In genomic region chr11:46272816-46273427, GRCh38 we compare ENCODE assay signal across 8 cellular contexts. TPM values are rescaled to one million over a fixed set of nuclear protein-coding genes. Genes with fewer than 3 reads are reported as not detected.
DNase-seq lines count a peak whose midpoint lies in the region; ATAC-seq and TF ChIP-seq lines count a peak whose summit lies in the region.

No MANE protein-coding gene starts in this region.

- POLR2A ChIA-PET in IMR-90 (lab: Charles Lee; ENCODE audit: unreplicated experiment) = interaction anchor here (0.6 to 1.0 kb wide), 3 partner anchors 23 to 37 kb away, joined by 3 to 5 read pairs (median 4); no protein-coding TSS in a partner anchor

- peaks cover 5% of the 10 kb centered on the region for H3K4me1 Mint-ChIP-seq in activated T-helper 17 cell treated with anti-CD3 and anti-CD28 coated beads, Interleukin-2, amount 50 U/mL, for 72 hours

- TF ChIP-seq RAD21 in IMR-90 (IDR thresholded peaks at IDR 0.05; ENCODE audit: low read length) = no peak

- intact Hi-C loops in IMR-90 (cut with micrococcal nuclease) = no loop called here
- intact Hi-C loops in testis (cut with DNase I; ENCODE audit: low total_unique reads) = no loop called here

- H3K27me3 ChIP-seq in IMR-90 (ENCODE audit: control insufficient read depth, insufficient read depth, low read length) (no peaks in the 10 kb centered on the region), testis (no peaks in the 10 kb centered on the region)

- peaks cover 0 to 13% of the 10 kb centered on the region in 2 experiments; a peak in 2 of 4 replicates for H3K79me1 ChIP-seq in IMR-90 (ENCODE audit: low read depth in 1 of 2, low read length in 2 of 2)

- H3K36me3 ChIP-seq in IMR-90 (ENCODE audit: control insufficient read depth, insufficient read depth, low read length) (no peaks in the 10 kb centered on the region), testis (ENCODE audit: low read depth, missing control alignments) (no peaks in the 10 kb centered on the region)

- H4K91ac ChIP-seq in IMR-90 (ENCODE audit: insufficient read depth, low read depth, low read length) = peak overlapping the region; percentile 46

- H3K4me1 ChIP-seq in IMR-90 (ENCODE audit: control insufficient read depth, insufficient read depth, low read length) = peaks cover 24% of the 10 kb centered on the region
- peaks cover 19% of the 10 kb centered on the region for H3K4me1 ChIP-seq in testis

- peak overlapping the region; percentile 68 for H4K5ac ChIP-seq in IMR-90 (ENCODE audit: low read depth, low read length)

- H3K9me3 Mint-ChIP-seq in activated T-helper 17 cell treated with anti-CD3 and anti-CD28 coated beads, Interleukin-2, amount 50 U/mL, for 72 hours = no peaks in the 10 kb centered on the region

- H3K9ac ChIP-seq in IMR-90 (ENCODE audit: low read depth, low read length) = 0 out of 2 replicates have a peak overlapping the region, but pooled peaks have one; percentile 1

- DNase-seq in IMR-90 (peak; percentile 76), hepatic stellate cell (ENCODE audit: low spot score) (peak; percentile 72), testis (peak; percentile 67), KG1 (lab: John Stamatoyannopoulos, UW) (no peak)

- H2BK5ac ChIP-seq in IMR-90 (ENCODE audit: low read depth, low read length, poor library complexity, severe bottlenecking) = peak overlapping the region; percentile 74

- peak overlapping the region; percentile 19 for H3K18ac ChIP-seq in IMR-90 (ENCODE audit: low read depth, low read length)

- peaks cover 15% of the 10 kb centered on the region for H3K27me3 Mint-ChIP-seq in activated T-helper 17 cell treated with anti-CD3 and anti-CD28 coated beads, Interleukin-2, amount 50 U/mL, for 72 hours

- H3K9me1 ChIP-seq in IMR-90 (ENCODE audit: insufficient read depth, low read length) = peaks cover 21% of the 10 kb centered on the region

- H2BK120ac ChIP-seq in IMR-90 (ENCODE audit: low read depth, low read length) = peak overlapping the region; percentile 59

- no peaks in the 10 kb centered on the region for H3K9me3 ChIP-seq in IMR-90 (ENCODE audit: control insufficient read depth, insufficient read depth, low read length)
- no peaks in the 10 kb centered on the region for H3K9me3 ChIP-seq in testis

- peak overlapping the region; percentile 63 for H2BK20ac ChIP-seq in IMR-90 (ENCODE audit: low read depth, low read length)

- no peak overlapping the region for H3K4me2 ChIP-seq in IMR-90 (ENCODE audit: low read depth, low read length)

- peak overlapping the region; percentile 77; the same call in 1 of the 2 replicates for H2AK5ac ChIP-seq in IMR-90 (ENCODE audit: low read depth, low read length)

- H3K27ac Mint-ChIP-seq in activated T-helper 17 cell treated with anti-CD3 and anti-CD28 coated beads, Interleukin-2, amount 50 U/mL, for 72 hours = peak overlapping the region; percentile 40

- no TSS peak for BruUV-seq in IMR-90 (replicated peaks; lab: Mats Ljungman, UMichigan)

- H2AK9ac ChIP-seq in IMR-90 (replicated peaks; ENCODE audit: low read depth, low read length, poor library complexity) = no peak overlapping the region

- H2BK15ac ChIP-seq in IMR-90 (ENCODE audit: low read depth, low read length) = peak overlapping the region; percentile 40; the same call in 2 of the 3 replicates

- H3K4ac ChIP-seq in IMR-90 (ENCODE audit: low read depth, low read length) = peak overlapping the region; percentile 68

- no peaks in the 10 kb centered on the region for H3K36me3 Mint-ChIP-seq in activated T-helper 17 cell treated with anti-CD3 and anti-CD28 coated beads, Interleukin-2, amount 50 U/mL, for 72 hours (ENCODE audit: low read depth)

- TF ChIP-seq POLR2A in IMR-90 (IDR thresholded peaks at IDR 0.05; ENCODE audit: low read depth, low read length) (no peak), testis (IDR thresholded peaks at IDR 0.05) (no peak)

- dilution Hi-C loops in IMR-90 (cut with HindIII; ENCODE audit: low sequenced_read_pairs, unreplicated experiment) = no loop called here

- 45% methylated on average over 3 of the region's 9 CpGs; no CpG with 5 or more reads in 1 of the 2 experiments for whole genome bisulfite sequencing in IMR-90 (ENCODE audit: extremely low coverage in 2 of 2, insufficient read length in 1 of 2), 2 experiments
- WGBS in testis, 2 donors = 53 to 60% methylated on average over 9 of the region's 9 CpGs

- peak overlapping the region; percentile 26; the same call in 1 of the 2 replicates for H3K23ac ChIP-seq in IMR-90 (ENCODE audit: low read depth, low read length)

- ATAC-seq in IMR-90 (ENCODE audit: low read depth) (peak; percentile 58), GM18519 (IDR thresholded peaks at IDR 0.05; ENCODE audit: low FRiP score, unreplicated experiment) (no peak), GM18868 (IDR thresholded peaks at IDR 0.05; ENCODE audit: unreplicated experiment) (no peak), GM21515 (IDR thresholded peaks at IDR 0.05; ENCODE audit: unreplicated experiment) (no peak)
- no peak for ATAC-seq in activated T-helper 17 cell treated with anti-CD3 and anti-CD28 coated beads, Interleukin-2, amount 50 U/mL, for 72 hours (replicated peaks)

- H2AFZ ChIP-seq in IMR-90 (replicated peaks; ENCODE audit: low read length, poor library complexity) = peak overlapping the region; percentile 75

- peak overlapping the region; percentile 75 to 89 for H4K8ac ChIP-seq in IMR-90 (ENCODE audit: low read depth in 2 of 2, low read length in 2 of 2)

- 0 out of 2 replicates have a peak overlapping the region, but pooled peaks have one; percentile 27 for H3K56ac ChIP-seq in IMR-90 (ENCODE audit: extremely low read depth, insufficient read depth, low read length)

- TF ChIP-seq CTCF in IMR-90 (conservative IDR thresholded peaks at IDR 0.05; ENCODE audit: low read depth, low read length) = no peak
- no peak for TF ChIP-seq CTCF in testis (IDR thresholded peaks at IDR 0.05)

- H3K27ac ChIP-seq in IMR-90 (ENCODE audit: insufficient read depth, low read length) = peak overlapping the region; percentile 59
- peak overlapping the region; percentile 46 to 71 for H3K27ac ChIP-seq in testis

- peak overlapping the region; percentile 44 for H3K14ac ChIP-seq in IMR-90 (replicated peaks; ENCODE audit: low read depth, low read length)

- H4K20me1 ChIP-seq in IMR-90 (ENCODE audit: insufficient read depth, low read length) = no peaks in the 10 kb centered on the region; the same call in 1 of the 2 replicates

- CTCF ChIA-PET in IMR-90 (lab: Yijun Ruan, JAX) = interaction anchor here (1.2 to 1.3 kb wide), 2 partner anchors 12 to 22 kb away, joined by 3 read pairs; no protein-coding TSS in a partner anchor

- in situ Hi-C loops in IMR-90 (cut with MboI; ENCODE audit: low sequenced_read_pairs) = no loop called here

- no peak overlapping the region for H3K4me3 Mint-ChIP-seq in activated T-helper 17 cell treated with anti-CD3 and anti-CD28 coated beads, Interleukin-2, amount 50 U/mL, for 72 hours

- H3K4me3 ChIP-seq in IMR-90 (ENCODE audit: insufficient read depth, low read depth, low read length) (no peak overlapping the region), testis (no peak overlapping the region)

TF ChIP-seq in IMR-90, 13 proteins besides CTCF, POLR2A, EP300 and RAD21:
- TF ChIP-seq MXI1 (IDR thresholded peaks at IDR 0.05; ENCODE audit: borderline replicate concordance, low read depth, low read length) (no peak), SMC3 (IDR thresholded peaks at IDR 0.05; ENCODE audit: low read depth, low read length) (0 out of 2 replicates have a peak, but pooled peaks have one; percentile 1)

RNA-seq across cellular contexts. Expression of gene CREB3L1, which starts 4.5 kb away (rescaled TPM):
- total RNA-seq in IMR-90 (2012; rRNA removed) = 8.1 and 10.0 TPM in 2 replicates
- polyA plus RNA-seq in IMR-90 (2012; rRNA removed) = 76.9 and 82.3 TPM in 2 replicates
- polyA plus RNA-seq in IMR-90 (2012; cell fraction: cytosol; rRNA removed) = 85.0 and 112 TPM in 2 replicates
- polyA plus RNA-seq in IMR-90 (2012; cell fraction: nucleus; rRNA removed; ENCODE audit: low replicate concordance) = 50.1 and 52.2 TPM in 2 replicates
- not detected for total RNA-seq in activated T-helper 17 cell treated with anti-CD3 and anti-CD28 coated beads, Interleukin-2, amount 50 U/mL, for 72 hours
- total RNA-seq in testis = 1 to 10 TPM; 5.2 to 8.1 TPM
- polyA plus RNA-seq in testis (ENCODE audit: insufficient read depth, low read depth, low replicate concordance) = 19.2 TPM
